In genomic region chr12:124754491-124754890, GRCh38 we compare ENCODE assay signal across 11 cellular contexts.
DNase-seq lines count a peak whose midpoint lies in the region; ATAC-seq and TF ChIP-seq lines count a peak whose summit lies in the region.
"Had no signal": no experiment of that assay in that cellular context is flagged by ENCODE, and none has a peak within 500 bp of the region (broad histone marks: within the 10 kb centered on the region; RNA-seq: fewer than 3 reads in every experiment).

No MANE protein-coding gene starts in this region.

- no peak overlapping the region for H3K27ac ChIP-seq in GM23338 (ENCODE audit: low read depth)
- H3K27ac ChIP-seq in adrenal gland: peak overlapping the region in 4 of 5 donors; percentile 50 to 96 (median 74)
- peak overlapping the region; percentile 51 to 88 for H3K27ac ChIP-seq in left lung
- H3K27ac ChIP-seq in stomach: peak overlapping the region; percentile 59 to 89 (median 84)

- intact Hi-C loops in adrenal gland (cut with DNase I) (no loop called here), left lung (cut with DNase I) (no loop called here), stomach (cut with DNase I; ENCODE audit: low total_unique reads) (no loop called here)
- intact Hi-C loops in activated CD4-positive, alpha-beta T cell treated with anti-CD3 and anti-CD28 coated beads for 36 hours (cut with DNase I, micrococcal nuclease): no loop called here

- ATAC-seq in GM23338: no peak
- no peak for ATAC-seq in left lung
- no peak for ATAC-seq in activated CD4-positive, alpha-beta T cell treated with anti-CD3 and anti-CD28 coated beads for 36 hours
- ATAC-seq: activated CD4-positive, CD25-positive, alpha-beta regulatory T cell treated with anti-CD3 and anti-CD28 coated beads, Interleukin-2, amount 50 U/mL, for 24 hours had no signal

- H3K4me3 ChIP-seq in GM23338 (no peak overlapping the region), adrenal gland (no peak overlapping the region), left lung (no peak overlapping the region), stomach (no peak overlapping the region)

- H2AFZ ChIP-seq in GM23338: peak overlapping the region; percentile 90

- no peak for TF ChIP-seq CTCF in GM23338 (conservative IDR thresholded peaks at IDR 0.05; ENCODE audit: low read depth in 2 of 2)
- TF ChIP-seq CTCF in adrenal gland (IDR thresholded peaks at IDR 0.05): no peak
- no peak for TF ChIP-seq CTCF in left lung (IDR thresholded peaks at IDR 0.05)
- no peak for TF ChIP-seq CTCF in stomach (IDR thresholded peaks at IDR 0.05)

- H3K36me3 ChIP-seq in GM23338 (ENCODE audit: insufficient read depth): no peaks in the 10 kb centered on the region
- H3K36me3 ChIP-seq in adrenal gland (replicated peaks in 1 of 2): no peaks in the 10 kb centered on the region
- H3K36me3 ChIP-seq in left lung: no peaks in the 10 kb centered on the region
- H3K36me3 ChIP-seq in stomach: no peaks in the 10 kb centered on the region

- H3K4me1 Mint-ChIP-seq in GM23338: peaks cover 40% of the 10 kb centered on the region
- H3K4me1 Mint-ChIP-seq in activated CD4-positive, alpha-beta T cell treated with anti-CD3 and anti-CD28 coated beads for 36 hours: peaks cover 7% of the 10 kb centered on the region

- DNase-seq in GM23338 (ENCODE audit: low spot score) (no peak), adrenal gland (no peak), left lung (no peak), stomach (no peak), NCI-H2171 (lab: John Stamatoyannopoulos, UW) (no peak), LoVo (ENCODE audit: low spot score) (no peak), OCI-M1 (lab: John Stamatoyannopoulos, UW) (no peak)
- no peak for DNase-seq in activated CD4-positive, alpha-beta T cell treated with anti-CD3 and anti-CD28 coated beads for 36 hours
- DNase-seq: CD4-positive, alpha-beta T cell; nephron progenitor cell had no signal

- CTCF ChIA-PET in activated CD4-positive, alpha-beta T cell treated with anti-CD3 and anti-CD28 coated beads for 36 hours (lab: Charles Lee): interaction anchor here (1.5 kb wide), 1 partner anchor 10 kb away, joined by 4 read pairs; no protein-coding TSS in a partner anchor

- POLR2A ChIA-PET in activated CD4-positive, alpha-beta T cell treated with anti-CD3 and anti-CD28 coated beads for 36 hours (lab: Charles Lee): no interaction called here

- H3K27me3 ChIP-seq in GM23338 (ENCODE audit: insufficient read depth): no peaks in the 10 kb centered on the region
- H3K27me3 ChIP-seq in adrenal gland: no peaks in the 10 kb centered on the region
- H3K27me3 ChIP-seq in left lung: no peaks in the 10 kb centered on the region
- no peaks in the 10 kb centered on the region for H3K27me3 ChIP-seq in stomach

- TF ChIP-seq POLR2A in adrenal gland (IDR thresholded peaks at IDR 0.05): no peak
- no peak for TF ChIP-seq POLR2A in stomach (IDR thresholded peaks at IDR 0.05)

- peaks cover 14% of the 10 kb centered on the region for H3K27me3 Mint-ChIP-seq in GM23338 (ENCODE audit: insufficient read depth, low read depth, poor library complexity)
- peaks cover 20% of the 10 kb centered on the region for H3K27me3 Mint-ChIP-seq in activated CD4-positive, alpha-beta T cell treated with anti-CD3 and anti-CD28 coated beads for 36 hours

- H3K4me1 ChIP-seq in GM23338 (ENCODE audit: insufficient read depth) (peaks cover 17% of the 10 kb centered on the region), adrenal gland (replicated peaks in 1 of 2) (peaks cover 0 to 49% of the 10 kb centered on the region in 2 donors), left lung (peaks cover 19 to 77% of the 10 kb centered on the region in 2 donors), stomach (peaks cover 6 to 61% (median 38%) of the 10 kb centered on the region in 4 donors)

- no peak overlapping the region for H3K27ac Mint-ChIP-seq in GM23338
- no peak overlapping the region for H3K27ac Mint-ChIP-seq in activated CD4-positive, alpha-beta T cell treated with anti-CD3 and anti-CD28 coated beads for 36 hours
- H3K27ac Mint-ChIP-seq: CD4-positive, alpha-beta T cell; nephron progenitor cell had no signal

- peak overlapping the region; percentile 51; the same call in 1 of the 2 replicates for H3K4me2 ChIP-seq in GM23338

- TF ChIP-seq EP300 in stomach (IDR thresholded peaks at IDR 0.05): no peak

- H3F3A ChIP-seq in GM23338 (replicated peaks; ENCODE audit: low read depth): no peaks in the 10 kb centered on the region

- H3K9me3 Mint-ChIP-seq in GM23338: peaks cover 39% of the 10 kb centered on the region
- H3K9me3 Mint-ChIP-seq in activated CD4-positive, alpha-beta T cell treated with anti-CD3 and anti-CD28 coated beads for 36 hours (ENCODE audit: low read depth): peaks cover 18% of the 10 kb centered on the region
- H3K9me3 Mint-ChIP-seq: CD4-positive, alpha-beta T cell had no signal

- no peaks in the 10 kb centered on the region for H3K9me2 ChIP-seq in GM23338 (ENCODE audit: insufficient read depth)

- 81 to 89% (median 88%) methylated on average over 4 to 7 of the region's 7 CpGs for WGBS in adrenal gland, 4 donors
- 79 to 91% (median 81%) methylated on average over 7 of the region's 7 CpGs for WGBS in stomach, 5 donors

- peaks cover 26% of the 10 kb centered on the region for H3K36me3 Mint-ChIP-seq in GM23338 (ENCODE audit: low read depth)
- H3K36me3 Mint-ChIP-seq in activated CD4-positive, alpha-beta T cell treated with anti-CD3 and anti-CD28 coated beads for 36 hours (ENCODE audit: low read depth): peaks cover 2% of the 10 kb centered on the region

- H3K9me3 ChIP-seq in adrenal gland (replicated peaks in 1 of 3) (no peaks in the 10 kb centered on the region), left lung (peaks cover 0 to 9% of the 10 kb centered on the region in 2 donors), stomach (peaks cover 0 to 3% (median 0%) of the 10 kb centered on the region in 4 donors)

- no peak overlapping the region for H3K4me3 Mint-ChIP-seq in GM23338
- no peak overlapping the region for H3K4me3 Mint-ChIP-seq in activated CD4-positive, alpha-beta T cell treated with anti-CD3 and anti-CD28 coated beads for 36 hours
- H3K4me3 Mint-ChIP-seq: nephron progenitor cell had no signal

- no peaks in the 10 kb centered on the region for H3K79me2 ChIP-seq in GM23338 (replicated peaks; ENCODE audit: insufficient read depth)

- H4K20me1 ChIP-seq in GM23338 (replicated peaks; ENCODE audit: insufficient read depth): no peaks in the 10 kb centered on the region

TF ChIP-seq in GM23338, 12 proteins besides CTCF, POLR2A, EP300 and RAD21 (continues in another document):
- no peak for TF ChIP-seq JUNB (IDR thresholded peaks at IDR 0.05; ENCODE audit: unreplicated experiment)
- no peak for TF ChIP-seq ZNF462 (CRISPR knock-in tag; IDR thresholded peaks at IDR 0.05)
- TF ChIP-seq EZH2 (IDR thresholded peaks at IDR 0.05; ENCODE audit: low read depth, unreplicated experiment): no peak
